ENCODE assay signal across 18 cellular contexts in the genomic region with DNA sequence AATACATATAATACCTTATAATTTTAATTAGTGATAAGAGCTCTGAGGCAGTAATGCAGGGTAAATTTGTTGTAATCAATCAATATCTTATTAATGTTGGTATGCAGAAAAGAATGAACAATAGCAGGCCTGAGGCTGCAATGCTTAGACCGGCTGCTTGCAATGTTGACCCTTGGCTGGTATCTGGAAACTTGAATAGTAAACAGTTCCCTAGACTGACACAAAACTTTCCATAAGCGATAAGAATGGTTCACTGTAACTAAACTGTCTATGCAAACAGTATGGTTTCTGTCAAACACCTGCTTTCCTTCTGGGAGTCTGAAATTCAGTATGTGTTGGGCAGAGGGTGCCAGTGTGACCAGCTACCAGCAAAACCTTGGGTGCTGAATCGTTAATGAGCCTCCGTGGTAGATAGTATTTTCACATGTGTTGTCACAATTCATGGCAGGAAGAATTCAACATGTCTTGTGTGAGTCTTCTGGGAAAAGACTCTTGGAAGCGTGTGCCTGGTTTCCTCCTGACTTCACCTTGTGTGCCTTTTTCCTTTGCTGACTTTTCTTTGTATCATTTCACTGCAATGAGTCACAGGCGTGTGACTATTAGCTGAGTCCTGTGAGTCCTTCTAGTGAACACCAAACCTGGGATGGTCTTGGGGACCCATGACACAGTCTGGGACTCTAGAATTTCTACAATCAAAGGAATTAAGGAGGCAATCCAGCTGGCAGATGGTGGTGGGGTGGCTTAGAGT. TPM values are rescaled to one million over a fixed set of nuclear protein-coding genes. Genes with fewer than 3 reads are reported as not detected.
DNase-seq lines count a peak whose midpoint lies in the region; ATAC-seq, FAIRE-seq and TF ChIP-seq lines count a peak whose summit lies in the region.
"Had no signal": no experiment of that assay in that cellular context is flagged by ENCODE, and none has a peak within 500 bp of the region (broad histone marks: within the 10 kb centered on the region; RNA-seq: fewer than 3 reads in every experiment).

No MANE protein-coding gene starts in this region.

- H3F3A ChIP-seq in GM23338 (replicated peaks; ENCODE audit: low read depth): no peaks in the 10 kb centered on the region

- 75 to 85% (median 80%) methylated on average over 6 of the region's 6 CpGs for WGBS in adrenal gland, 4 donors
- WGBS in small intestine, 3 donors: 29 to 51% (median 47%) methylated on average over 6 of the region's 6 CpGs

- H3K4me3 ChIP-seq in adrenal gland: no peak overlapping the region
- no peak overlapping the region for H3K4me3 ChIP-seq in fibroblast of villous mesenchyme (ENCODE audit: low read depth, low read length)
- H3K4me3 ChIP-seq in small intestine (ENCODE audit: low read depth in 1 of 2, low read length in 2 of 2): no peak overlapping the region
- no peak overlapping the region for H3K4me3 ChIP-seq in GM23338
- H3K4me3 ChIP-seq: ovary had no signal

- no peaks in the 10 kb centered on the region for H3K9me3 ChIP-seq in adrenal gland (replicated peaks in 1 of 3)
- H3K9me3 ChIP-seq in small intestine (ENCODE audit: control insufficient read depth, low read depth): no peaks in the 10 kb centered on the region
- H3K9me3 ChIP-seq: ovary had no signal

- no peak for ATAC-seq in GM23338
- ATAC-seq in activated CD8-positive, alpha-beta T cell treated with anti-CD3 and anti-CD28 coated beads for 36 hours: no peak
- ATAC-seq: activated naive CD4-positive, alpha-beta T cell treated with anti-CD3 and anti-CD28 coated beads, Interleukin-2, amount 50 U/mL, for 72 hours; Right ventricle myocardium inferior; T-helper 17 cell had no signal

- intact Hi-C loops in adrenal gland (cut with DNase I): no loop called here
- intact Hi-C loops in activated CD8-positive, alpha-beta T cell treated with anti-CD3 and anti-CD28 coated beads for 36 hours (cut with micrococcal nuclease): no loop called here

- POLR2A ChIA-PET in activated CD8-positive, alpha-beta T cell treated with anti-CD3 and anti-CD28 coated beads for 36 hours (lab: Charles Lee): interaction anchor here (1.6 kb wide), 1 partner anchor 12 kb away, joined by 5 read pairs; no protein-coding TSS in a partner anchor

- H2AFZ ChIP-seq in GM23338: no peak overlapping the region

- H3K4me3 Mint-ChIP-seq in GM23338: no peak overlapping the region
- no peak overlapping the region for H3K4me3 Mint-ChIP-seq in activated CD8-positive, alpha-beta T cell treated with anti-CD3 and anti-CD28 coated beads for 36 hours
- H3K4me3 Mint-ChIP-seq: central memory CD8-positive, alpha-beta T cell; endodermal cell; T-helper 17 cell had no signal

- H3K9me3 Mint-ChIP-seq in GM23338: no peaks in the 10 kb centered on the region
- H3K9me3 Mint-ChIP-seq in activated CD8-positive, alpha-beta T cell treated with anti-CD3 and anti-CD28 coated beads for 36 hours: no peaks in the 10 kb centered on the region
- H3K9me3 Mint-ChIP-seq: activated naive CD4-positive, alpha-beta T cell treated with anti-CD3 and anti-CD28 coated beads, Interleukin-2, amount 50 U/mL, for 72 hours; central memory CD8-positive, alpha-beta T cell; endodermal cell had no signal

- CTCF ChIA-PET in activated CD8-positive, alpha-beta T cell treated with anti-CD3 and anti-CD28 coated beads for 36 hours (lab: Charles Lee): interaction anchor here (1.5 kb wide), 1 partner anchor 9 kb away, joined by 3 read pairs; no protein-coding TSS in a partner anchor

- H3K27ac Mint-ChIP-seq in GM23338: no peak overlapping the region
- no peak overlapping the region for H3K27ac Mint-ChIP-seq in activated CD8-positive, alpha-beta T cell treated with anti-CD3 and anti-CD28 coated beads for 36 hours
- H3K27ac Mint-ChIP-seq: endodermal cell, T-helper 17 cell had no signal

- H3K4me1 Mint-ChIP-seq in GM23338: peaks cover 15% of the 10 kb centered on the region
- no peaks in the 10 kb centered on the region for H3K4me1 Mint-ChIP-seq in activated CD8-positive, alpha-beta T cell treated with anti-CD3 and anti-CD28 coated beads for 36 hours (ENCODE audit: low read depth)
- H3K4me1 Mint-ChIP-seq: central memory CD8-positive, alpha-beta T cell had no signal

- no peaks in the 10 kb centered on the region for H3K27me3 ChIP-seq in adrenal gland
- no peaks in the 10 kb centered on the region for H3K27me3 ChIP-seq in small intestine (ENCODE audit: control insufficient read depth in 2 of 2, insufficient read depth in 2 of 2, low read length in 2 of 2)
- H3K27me3 ChIP-seq in GM23338 (ENCODE audit: insufficient read depth): no peaks in the 10 kb centered on the region
- H3K27me3 ChIP-seq: ovary had no signal

- FAIRE-seq in small intestine (lab: Jason Lieb, UNC): no peak

- H3K9me2 ChIP-seq in GM23338 (ENCODE audit: insufficient read depth): peaks cover 4% of the 10 kb centered on the region; the same call in 1 of the 2 replicates

- TF ChIP-seq POLR2A in adrenal gland (IDR thresholded peaks at IDR 0.05): no peak

- H3K79me2 ChIP-seq in GM23338 (replicated peaks; ENCODE audit: insufficient read depth): no peaks in the 10 kb centered on the region

- no peak overlapping the region for H3K4me2 ChIP-seq in GM23338

- no peaks in the 10 kb centered on the region for H4K20me1 ChIP-seq in GM23338 (replicated peaks; ENCODE audit: insufficient read depth)

- no peak overlapping the region for H3K27ac ChIP-seq in adrenal gland
- no peak overlapping the region for H3K27ac ChIP-seq in small intestine (ENCODE audit: low read depth in 1 of 2, low read length in 1 of 2)
- H3K27ac ChIP-seq in GM23338 (ENCODE audit: low read depth): no peak overlapping the region
- H3K27ac ChIP-seq: C4-2B, ovary had no signal

- no peaks in the 10 kb centered on the region for H3K36me3 Mint-ChIP-seq in GM23338 (ENCODE audit: low read depth)
- H3K36me3 Mint-ChIP-seq in activated CD8-positive, alpha-beta T cell treated with anti-CD3 and anti-CD28 coated beads for 36 hours (ENCODE audit: low read depth): no peaks in the 10 kb centered on the region
- H3K36me3 Mint-ChIP-seq: activated naive CD4-positive, alpha-beta T cell treated with anti-CD3 and anti-CD28 coated beads, Interleukin-2, amount 50 U/mL, for 72 hours had no signal

- H3K27me3 Mint-ChIP-seq in GM23338 (ENCODE audit: insufficient read depth, low read depth, poor library complexity): peaks cover 4% of the 10 kb centered on the region
- H3K27me3 Mint-ChIP-seq in activated CD8-positive, alpha-beta T cell treated with anti-CD3 and anti-CD28 coated beads for 36 hours: peaks cover 2% of the 10 kb centered on the region

- H3K36me3 ChIP-seq in adrenal gland (replicated peaks in 1 of 2) (no peaks in the 10 kb centered on the region), small intestine (ENCODE audit: control insufficient read depth in 2 of 2, insufficient read depth in 2 of 2, low read length in 2 of 2) (no peaks in the 10 kb centered on the region), GM23338 (ENCODE audit: insufficient read depth) (no peaks in the 10 kb centered on the region)
- H3K36me3 ChIP-seq: ovary had no signal

- TF ChIP-seq CTCF in adrenal gland (IDR thresholded peaks at IDR 0.05) (no peak), fibroblast of villous mesenchyme (IDR thresholded peaks at IDR 0.05; ENCODE audit: insufficient read depth, low read depth, low read length) (no peak), GM23338 (conservative IDR thresholded peaks at IDR 0.05; ENCODE audit: low read depth in 2 of 2) (no peak)
- TF ChIP-seq CTCF in activated CD8-positive, alpha-beta T cell treated with anti-CD3 and anti-CD28 coated beads for 36 hours (IDR thresholded peaks at IDR 0.05): no peak

- H3K4me1 ChIP-seq in adrenal gland (replicated peaks in 1 of 2): no peaks in the 10 kb centered on the region
- H3K4me1 ChIP-seq in small intestine (ENCODE audit: control insufficient read depth in 2 of 2, insufficient read depth in 1 of 2, low read depth in 1 of 2, low read length in 1 of 2): no peaks in the 10 kb centered on the region
- peaks cover 11% of the 10 kb centered on the region; the same call in 1 of the 2 replicates for H3K4me1 ChIP-seq in GM23338 (ENCODE audit: insufficient read depth)

- peak; percentile 87 for DNase-seq in HT1080 (ENCODE audit: low read depth)
- DNase-seq in adrenal gland: peak in 5 of 7 donors; percentile 19 to 57 (median 22)
- peak; percentile 65 for DNase-seq in fibroblast of villous mesenchyme (ENCODE audit: low read depth)
- DNase-seq in small intestine: peak; percentile 12
- no peak for DNase-seq in NCI-H2196 treated with DMSO at 0.1 percent for 48 hours (lab: John Stamatoyannopoulos, UW; ENCODE audit: unreplicated experiment)
- no peak for DNase-seq in GM23338 (ENCODE audit: low spot score)
- no peak for DNase-seq in activated CD8-positive, alpha-beta T cell treated with anti-CD3 and anti-CD28 coated beads for 36 hours
- DNase-seq: activated CD4-positive, CD25-positive, alpha-beta regulatory T cell treated with anti-CD3 and anti-CD28 coated beads, Interleukin-2, amount 50 U/mL, for 72 hours; endodermal cell; NCI-H2107; NCI-H82; ovary; stimulated activated CD4-positive, alpha-beta T cell treated with anti-CD3 and anti-CD28 coated beads, Interleukin-12 subunit alpha, Interleukin-12 subunit beta, amount 100 ng/mL, for 4 hours; T-helper 17 cell had no signal

RNA-seq across cellular contexts. Expression of a gene that starts 30.7 kb away (rescaled TPM):
- total RNA-seq in HT1080 (2014; rRNA removed; shearing (Covaris generic)): not detected in 2 replicates
- not detected in 2 replicates for polyA plus RNA-seq in HT1080 (2015; cell fraction: cytosol; rRNA removed)
- polyA plus RNA-seq in HT1080 (2015; cell fraction: nucleus; rRNA removed): not detected in 2 replicates
- total RNA-seq in adrenal gland: 10 to 100 TPM in 4 of 8 donors, 1 to 10 TPM in 4; 1.0 to 27.8 (median 7.9) TPM
- polyA plus RNA-seq in adrenal gland: 10 to 100 TPM in 2 of 3 donors, 1 to 10 TPM in 1; 6.1 to 13.7 (median 10.0) TPM
- not detected in 2 replicates for total RNA-seq in fibroblast of villous mesenchyme
- polyA plus RNA-seq in small intestine: 1 to 10 TPM in 2 of 3 donors, under 1 TPM in 1; 0.06 to 4.3 (median 3.6) TPM
- total RNA-seq in GM23338 (2014; rRNA removed; shearing (Covaris generic)): 0.69 and 0.93 TPM in 2 replicates
- polyA plus RNA-seq in GM23338 (2016; fragmentation: Nextera tagmentation; extraction: Ambion mirVana): 0.45 and 0.47 TPM in 2 replicates
- not detected for total RNA-seq in activated CD8-positive, alpha-beta T cell treated with anti-CD3 and anti-CD28 coated beads for 36 hours
- total RNA-seq: activated naive CD4-positive, alpha-beta T cell treated with anti-CD3 and anti-CD28 coated beads, Interleukin-2, amount 50 U/mL, for 72 hours; endodermal cell; ovary; Right ventricle myocardium inferior; T-helper 17 cell had no signal
- polyA plus RNA-seq: ovary had no signal

Comparison
In these comparisons a context has a peak if more than half of its experiments do, and no peak if none do; other contexts are left out.
1. DNase-seq: peak in HT1080 (single experiment), adrenal gland (5 of 7), fibroblast of villous mesenchyme (single experiment) and small intestine (single experiment); none in NCI-H2196 treated with DMSO at 0.1 percent for 48 hours (single experiment), GM23338 (single experiment) and activated CD8-positive, alpha-beta T cell treated with anti-CD3 and anti-CD28 coated beads for 36 hours (single experiment).